In genomic region chr2:159921752-159922404, GRCh38 we compare ENCODE assay signal across 9 cellular contexts. TPM values are rescaled to one million over a fixed set of nuclear protein-coding genes. Genes with fewer than 3 reads are reported as not detected.
A peak's percentile ranks its signal among the peaks of the same experiment; 100 is the strongest.
DNase-seq lines count a peak whose midpoint lies in the region; ATAC-seq and TF ChIP-seq lines count a peak whose summit lies in the region.
"Had no signal": no experiment of that assay in that cellular context is flagged by ENCODE, and none has a peak within 500 bp of the region (broad histone marks: within the 10 kb centered on the region; RNA-seq: fewer than 3 reads in every experiment).

No MANE protein-coding gene starts in this region.

- no peaks in the 10 kb centered on the region for H3K27me3 ChIP-seq in Caco-2 (replicated peaks; ENCODE audit: control insufficient read depth, insufficient read depth, low read length)
- H3K27me3 ChIP-seq in iPS-15b (ENCODE audit: control insufficient read depth, insufficient read depth, low read length) = peaks cover 6% of the 10 kb centered on the region

- H3K4me1 Mint-ChIP-seq in Caco-2 (ENCODE audit: low read depth, unreplicated experiment) = peaks cover 12% of the 10 kb centered on the region

- POLR2A ChIA-PET in Caco-2 (lab: Charles Lee) = interaction anchor here (1.0 kb wide), 1 partner anchor 16 kb away, joined by 5 read pairs; no protein-coding TSS in a partner anchor

- H3K4me3 ChIP-seq in Caco-2 (ENCODE audit: low read depth, low read length) (no peak overlapping the region), iPS-15b (ENCODE audit: low read depth, low read length) (peak overlapping the region; percentile 27)

- no peaks in the 10 kb centered on the region for H3K9me3 ChIP-seq in Caco-2
- H3K9me3 ChIP-seq in iPS-15b (ENCODE audit: control insufficient read depth, insufficient read depth, low read length) = no peaks in the 10 kb centered on the region

- TF ChIP-seq CTCF in Caco-2 (IDR thresholded peaks at IDR 0.05; ENCODE audit: insufficient read depth in 1 of 2, low read depth in 1 of 2, low read length in 1 of 2, severe bottlenecking in 1 of 2, unreplicated experiment in 1 of 2) = peak; percentile 78 to 96

- no peak overlapping the region for H3K27ac Mint-ChIP-seq in Caco-2 (ENCODE audit: unreplicated experiment)
- H3K27ac Mint-ChIP-seq: activated naive CD8-positive, alpha-beta T cell had no signal

- ATAC-seq in GM19463 (IDR thresholded peaks at IDR 0.05; ENCODE audit: unreplicated experiment) = peak; percentile 84
- peak; percentile 88 for ATAC-seq in HG03520 (IDR thresholded peaks at IDR 0.05; ENCODE audit: unreplicated experiment)

- CTCF ChIA-PET in Caco-2 (lab: Charles Lee) = interaction anchor here (0.5 to 1.0 kb wide), 8 partner anchors 13 to 166 kb away, joined by 3 to 9 read pairs (median 4); partner anchors contain the start of gene LY75

- no peak overlapping the region for H3K9ac ChIP-seq in iPS-15b (ENCODE audit: low read depth, low read length)

- DNase-seq in Caco-2 (peak; percentile 83 to 85), SW480 (ENCODE audit: low spot score) (peak; percentile 50), anterior cingulate cortex (lab: John Stamatoyannopoulos, UW) (peak in 42 of 58 donors; percentile 6 to 70 (median 32)), NCI-H2196 (lab: John Stamatoyannopoulos, UW; ENCODE audit: unreplicated experiment) (no peak)
- peak; percentile 46 to 77 (median 67) for DNase-seq in stimulated activated CD4-positive, alpha-beta T cell treated with anti-CD3 and anti-CD28 coated beads, Interleukin-1b, Interleukin-23, amount 100 ng/mL, for 24 hours (ENCODE audit: low read depth in 4 of 4, low spot score in 1 of 4)

- no peaks in the 10 kb centered on the region for H3K36me3 Mint-ChIP-seq in Caco-2 (ENCODE audit: insufficient read depth, unreplicated experiment)
- H3K36me3 Mint-ChIP-seq: activated naive CD8-positive, alpha-beta T cell had no signal

- no TSS peak for BruUV-seq in Caco-2 (replicated peaks; lab: Mats Ljungman, UMichigan)

- H3K36me3 ChIP-seq in Caco-2 (ENCODE audit: control insufficient read depth, insufficient read depth, low read length) (no peaks in the 10 kb centered on the region), iPS-15b (ENCODE audit: control insufficient read depth, insufficient read depth, low read length) (no peaks in the 10 kb centered on the region)

- H3K9me3 Mint-ChIP-seq in Caco-2 (ENCODE audit: unreplicated experiment) = no peaks in the 10 kb centered on the region

- no peak overlapping the region for H3K4me3 Mint-ChIP-seq in Caco-2 (ENCODE audit: unreplicated experiment)
- H3K4me3 Mint-ChIP-seq: activated naive CD8-positive, alpha-beta T cell had no signal

- intact Hi-C loops in Caco-2 (cut with micrococcal nuclease; ENCODE audit: unreplicated experiment) = loop anchor here (2.0 kb wide), 1 partner anchor 17 kb away; the partner anchor contains the start of gene LY75

- H3K27me3 Mint-ChIP-seq in Caco-2 (ENCODE audit: insufficient read depth, unreplicated experiment) = no peaks in the 10 kb centered on the region

- H3K4me1 ChIP-seq in Caco-2 = no peaks in the 10 kb centered on the region
- no peaks in the 10 kb centered on the region for H3K4me1 ChIP-seq in iPS-15b (ENCODE audit: control insufficient read depth, insufficient read depth, low read length)

RNA-seq across cellular contexts. Expression of gene LY75, which starts 17.3 kb away (rescaled TPM):
- 25.4 and 27.5 TPM in 2 replicates for total RNA-seq in Caco-2 (2022)
